In the genomic region with DNA sequence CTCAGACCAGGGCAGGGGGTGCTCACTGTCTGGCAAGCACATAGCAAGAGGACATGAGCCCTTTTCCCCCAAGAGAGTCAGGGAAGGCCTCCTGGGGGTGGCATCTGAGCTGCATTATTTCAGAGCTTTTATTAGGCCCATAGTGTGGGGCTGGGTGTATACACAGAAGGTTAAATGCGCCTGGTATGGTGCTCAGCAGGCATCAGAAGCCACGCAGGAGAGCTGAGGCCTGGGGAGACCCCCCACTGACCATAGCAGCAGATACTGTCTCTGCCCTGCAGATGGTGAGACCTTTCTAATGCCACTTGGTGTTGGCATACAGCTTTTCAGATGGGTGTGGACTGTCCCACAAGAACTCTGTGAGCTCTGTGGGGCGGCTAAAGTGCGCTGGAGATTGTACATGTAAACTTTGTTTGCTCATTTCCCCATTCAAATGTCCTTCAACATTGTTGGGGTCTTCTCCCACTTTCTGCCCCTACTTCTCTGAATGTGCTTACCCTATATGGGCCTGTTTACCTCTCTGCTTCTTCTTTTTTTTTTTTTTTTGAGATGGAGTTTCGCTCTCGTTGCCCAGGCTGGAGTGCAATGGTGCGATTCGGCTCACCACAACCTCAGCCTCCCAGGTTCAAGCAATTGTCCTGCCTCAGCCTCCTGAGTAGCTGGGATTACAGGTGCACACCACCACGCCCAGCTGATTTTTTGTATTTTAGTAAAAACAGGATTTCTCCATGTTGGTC, we compare ENCODE assay signal across 19 cellular contexts.
DNase-seq lines count a peak whose midpoint lies in the region; ATAC-seq and TF ChIP-seq lines count a peak whose summit lies in the region.
"Had no signal": no experiment of that assay in that cellular context is flagged by ENCODE, and none has a peak within 500 bp of the region (broad histone marks: within the 10 kb centered on the region; RNA-seq: fewer than 3 reads in every experiment).

No MANE protein-coding gene starts in this region.

- no peaks in the 10 kb centered on the region for H3K36me3 ChIP-seq in GM23338 (ENCODE audit: insufficient read depth)
- no peaks in the 10 kb centered on the region for H3K36me3 ChIP-seq in neuronal stem cell (replicated peaks in 1 of 2; ENCODE audit: control insufficient read depth in 2 of 2, insufficient read depth in 2 of 2, low read length in 2 of 2)
- H3K36me3 ChIP-seq in suprapubic skin: no peaks in the 10 kb centered on the region
- H3K36me3 ChIP-seq: BE2C; BLaER1 treated with 17β-estradiol and CSF1 and Interleukin-3, amounts not matched to agents 10 nM and 100 nM had no signal

- no peak overlapping the region for H3K4ac ChIP-seq in neuronal stem cell (ENCODE audit: low read length)

- POLR2A ChIA-PET in WTC11 (lab: Charles Lee): no interaction called here

- no peak for TF ChIP-seq CTCF in GM23338 (conservative IDR thresholded peaks at IDR 0.05; ENCODE audit: low read depth in 2 of 2)
- TF ChIP-seq CTCF in WTC11 (IDR thresholded peaks at IDR 0.05): no peak
- no peak for TF ChIP-seq CTCF in suprapubic skin (IDR thresholded peaks at IDR 0.05)

- no peaks in the 10 kb centered on the region for H4K20me1 ChIP-seq in GM23338 (replicated peaks; ENCODE audit: insufficient read depth)
- H4K20me1 ChIP-seq: BLaER1 treated with 17β-estradiol and CSF1 and Interleukin-3, amounts not matched to agents 10 nM and 100 nM had no signal

- H3K4me2 ChIP-seq in GM23338 (no peak overlapping the region), neuronal stem cell (ENCODE audit: insufficient read depth, low read length, poor library complexity, severe bottlenecking) (no peak overlapping the region)
- H3K4me2 ChIP-seq: A549 had no signal

- H3K4me3 Mint-ChIP-seq in GM23338 (no peak overlapping the region), WTC11 (no peak overlapping the region)
- H3K4me3 Mint-ChIP-seq: CD14-positive monocyte; CD4-positive, alpha-beta T cell; CD8-positive, alpha-beta memory T cell had no signal

- ATAC-seq in GM23338: peak; percentile 21; the same call in 2 of the 3 replicates
- no peak for ATAC-seq in WTC11
- ATAC-seq in left lobe of liver: no peak
- no peak for ATAC-seq in GM19395 (IDR thresholded peaks at IDR 0.05; ENCODE audit: unreplicated experiment)

- H3K27me3 ChIP-seq in GM23338 (ENCODE audit: insufficient read depth): no peaks in the 10 kb centered on the region
- no peaks in the 10 kb centered on the region for H3K27me3 ChIP-seq in neuronal stem cell (ENCODE audit: control insufficient read depth in 3 of 3, insufficient read depth in 3 of 3, low read depth in 1 of 3, low read length in 3 of 3)
- no peaks in the 10 kb centered on the region for H3K27me3 ChIP-seq in suprapubic skin
- H3K27me3 ChIP-seq: BE2C; BLaER1 treated with 17β-estradiol and CSF1 and Interleukin-3, amounts not matched to agents 10 nM and 100 nM had no signal

- no peaks in the 10 kb centered on the region for H3K79me2 ChIP-seq in GM23338 (replicated peaks; ENCODE audit: insufficient read depth)

- H2AK5ac ChIP-seq in neuronal stem cell (ENCODE audit: low read depth, low read length): no peak overlapping the region

- H3K9ac ChIP-seq in neuronal stem cell (ENCODE audit: low read depth, low read length, poor library complexity): no peak overlapping the region
- H3K9ac ChIP-seq: BLaER1 treated with 17β-estradiol and CSF1 and Interleukin-3, amounts not matched to agents 10 nM and 100 nM had no signal

- no peak overlapping the region for H4K91ac ChIP-seq in neuronal stem cell (ENCODE audit: low read depth, low read length, poor library complexity)

- H3K23ac ChIP-seq in neuronal stem cell (ENCODE audit: low read depth, low read length, poor library complexity): no peak overlapping the region

- H3K18ac ChIP-seq in neuronal stem cell (ENCODE audit: low read length): peak overlapping the region; percentile 4

- no peak overlapping the region for H3K4me3 ChIP-seq in GM23338
- no peak overlapping the region for H3K4me3 ChIP-seq in neuronal stem cell (ENCODE audit: low read length in 2 of 2)
- no peak overlapping the region for H3K4me3 ChIP-seq in suprapubic skin
- H3K4me3 ChIP-seq: A549; BLaER1 treated with 17β-estradiol and CSF1 and Interleukin-3, amounts not matched to agents 10 nM and 100 nM had no signal

- peaks cover under 1% of the 10 kb centered on the region; the same call in 1 of the 2 replicates for H3F3A ChIP-seq in GM23338 (replicated peaks; ENCODE audit: low read depth)

- H2BK12ac ChIP-seq in neuronal stem cell (ENCODE audit: low read length): no peak overlapping the region

- H3K4me1 ChIP-seq in GM23338 (ENCODE audit: insufficient read depth) (no peaks in the 10 kb centered on the region), neuronal stem cell (ENCODE audit: control insufficient read depth in 2 of 2, insufficient read depth in 1 of 2, low read depth in 1 of 2, low read length in 2 of 2) (peaks cover 7 to 10% of the 10 kb centered on the region in 2 donors), suprapubic skin (peaks cover 22% of the 10 kb centered on the region)
- H3K4me1 ChIP-seq: BE2C had no signal

- peaks cover 7% of the 10 kb centered on the region for H3K4me1 Mint-ChIP-seq in GM23338
- H3K4me1 Mint-ChIP-seq in WTC11: peaks cover 7% of the 10 kb centered on the region
- H3K4me1 Mint-ChIP-seq: CD8-positive, alpha-beta memory T cell had no signal

- no peak for TF ChIP-seq POLR2A in suprapubic skin (IDR thresholded peaks at IDR 0.05)

- DNase-seq in GM23338 (ENCODE audit: low spot score) (no peak), WTC11 (ENCODE audit: low spot score) (no peak), neuronal stem cell (ENCODE audit: low spot score) (no peak), left lobe of liver (ENCODE audit: low spot score) (no peak), suprapubic skin (ENCODE audit: low spot score in 2 of 2) (no peak), dedifferentiated amniotic fluid mesenchymal stem cell (ENCODE audit: extremely low spot score) (no peak)
- DNase-seq: 8988T; AML-193; BE2C; CD4-positive, alpha-beta T cell; CD8-positive, alpha-beta memory T cell; DMS 273 treated with DMSO at 0.1 percent for 48 hours; EL; GDM1; GOT3 had no signal

- H3K9me3 Mint-ChIP-seq in GM23338 (no peaks in the 10 kb centered on the region), WTC11 (no peaks in the 10 kb centered on the region)
- H3K9me3 Mint-ChIP-seq: CD14-positive monocyte; CD4-positive, alpha-beta T cell; CD8-positive, alpha-beta memory T cell had no signal

- no peak overlapping the region for H2BK120ac ChIP-seq in neuronal stem cell (ENCODE audit: low read depth, low read length)

- no peak overlapping the region for H3K27ac Mint-ChIP-seq in GM23338
- H3K27ac Mint-ChIP-seq in WTC11: no peak overlapping the region
- H3K27ac Mint-ChIP-seq: CD4-positive, alpha-beta T cell; CD8-positive, alpha-beta memory T cell had no signal

- no peaks in the 10 kb centered on the region for H3K36me3 Mint-ChIP-seq in GM23338 (ENCODE audit: low read depth)
- no peaks in the 10 kb centered on the region for H3K36me3 Mint-ChIP-seq in WTC11
- H3K36me3 Mint-ChIP-seq: CD14-positive monocyte; CD8-positive, alpha-beta memory T cell had no signal

- TF ChIP-seq EP300 in suprapubic skin (IDR thresholded peaks at IDR 0.05): no peak

- H2BK5ac ChIP-seq in neuronal stem cell (ENCODE audit: low read length): no peak overlapping the region

- no peak overlapping the region for H3K14ac ChIP-seq in neuronal stem cell (ENCODE audit: low read length)

- H2BK15ac ChIP-seq in neuronal stem cell (ENCODE audit: low read length): no peak overlapping the region

- CTCF ChIA-PET in WTC11 (lab: Charles Lee): interaction anchor here (1.8 kb wide), 1 partner anchor 25 kb away, joined by 11 read pairs; no protein-coding TSS in a partner anchor

- no CpG with 5 or more reads among the region's 9 CpGs for WGBS in neuronal stem cell (ENCODE audit: extremely low coverage in 2 of 2, insufficient read length in 2 of 2, insufficient replicate concordance in 1 of 2), 2 donors
- WGBS in suprapubic skin: 99% methylated on average over 9 of the region's 9 CpGs

- no peaks in the 10 kb centered on the region for H3K9me2 ChIP-seq in GM23338 (ENCODE audit: insufficient read depth)

- H3K9me3 ChIP-seq in neuronal stem cell (replicated peaks in 1 of 2; ENCODE audit: control insufficient read depth in 2 of 2, insufficient read depth in 1 of 2, low read depth in 1 of 2, low read length in 2 of 2): no peaks in the 10 kb centered on the region
- H3K9me3 ChIP-seq in suprapubic skin: no peaks in the 10 kb centered on the region
- H3K9me3 ChIP-seq: A549; BE2C; BLaER1 treated with 17β-estradiol and CSF1 and Interleukin-3, amounts not matched to agents 10 nM and 100 nM had no signal

- H2AFZ ChIP-seq in GM23338 (no peak overlapping the region), neuronal stem cell (ENCODE audit: low read length) (no peak overlapping the region)

- H3K27me3 Mint-ChIP-seq in GM23338 (ENCODE audit: insufficient read depth, low read depth, poor library complexity) (peaks cover 7% of the 10 kb centered on the region), WTC11 (ENCODE audit: low read depth) (no peaks in the 10 kb centered on the region)
- H3K27me3 Mint-ChIP-seq: CD4-positive, alpha-beta T cell; CD8-positive, alpha-beta memory T cell had no signal

- H3K27ac ChIP-seq in GM23338 (ENCODE audit: low read depth): no peak overlapping the region
- H3K27ac ChIP-seq in neuronal stem cell (replicated peaks; ENCODE audit: low read length): no peak overlapping the region
- no peak overlapping the region for H3K27ac ChIP-seq in suprapubic skin
- H3K27ac ChIP-seq: A549; BLaER1 treated with 17β-estradiol and CSF1 and Interleukin-3, amounts not matched to agents 10 nM and 100 nM had no signal

- no peaks in the 10 kb centered on the region for H3K79me1 ChIP-seq in neuronal stem cell (ENCODE audit: low read depth, low read length)

- no peak overlapping the region for H4K8ac ChIP-seq in neuronal stem cell (ENCODE audit: low read depth, low read length)

TF ChIP-seq in GM23338, 12 proteins besides CTCF, POLR2A, EP300 and RAD21 (continues in another document):
- TF ChIP-seq ZNF114 (CRISPR knock-in tag; IDR thresholded peaks at IDR 0.05): no peak
- no peak for TF ChIP-seq JUNB (IDR thresholded peaks at IDR 0.05; ENCODE audit: unreplicated experiment)
- TF ChIP-seq EZH2phosphoT487 (IDR thresholded peaks at IDR 0.05; ENCODE audit: unreplicated experiment): no peak
- no peak for TF ChIP-seq STAT1 (IDR thresholded peaks at IDR 0.05; ENCODE audit: unreplicated experiment)
- TF ChIP-seq POLR2AphosphoS5 (IDR thresholded peaks at IDR 0.05; ENCODE audit: low read depth): no peak
- TF ChIP-seq ZNF331 (CRISPR knock-in tag; IDR thresholded peaks at IDR 0.05; ENCODE audit: low read depth): no peak
- TF ChIP-seq NANOG (IDR thresholded peaks at IDR 0.05; ENCODE audit: borderline replicate concordance): no peak

TF ChIP-seq in WTC11, 78 proteins besides CTCF, POLR2A, EP300 and RAD21:
- TF ChIP-seq ZNF423 (CRISPR knock-in tag; IDR thresholded peaks at IDR 0.05) (peak; percentile 51; the same call in 1 of the 2 replicates), NR3C1 (CRISPR knock-in tag; conservative IDR thresholded peaks at IDR 0.05; ENCODE audit: low read depth) (no peak)
